24 cellular contexts compared by ENCODE assay signal in the genomic region with DNA sequence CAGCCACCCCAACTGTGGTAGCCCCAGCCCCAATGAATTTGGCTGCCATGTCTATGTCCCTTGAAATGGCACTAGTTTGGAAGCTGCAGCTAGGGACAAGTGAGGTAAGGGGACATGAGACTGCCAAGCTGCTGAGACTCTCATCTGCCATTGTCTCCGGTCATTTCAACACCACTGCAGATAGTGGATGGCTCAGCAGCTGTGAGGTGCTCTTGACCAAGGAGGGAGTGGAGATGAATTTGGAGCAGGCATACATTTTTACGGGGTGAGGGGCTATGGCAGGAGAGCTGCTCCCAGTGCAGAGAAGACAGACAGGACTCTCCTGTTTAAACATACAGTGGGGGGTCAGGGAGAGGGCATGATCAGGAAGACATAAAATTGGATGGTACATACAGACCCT.
"Had no signal": no experiment of that assay in that cellular context is flagged by ENCODE, and none has a peak within 500 bp of the region (broad histone marks: within the 10 kb centered on the region; RNA-seq: fewer than 3 reads in every experiment).

No MANE protein-coding gene starts in this region.

- H3K9me3 ChIP-seq: SJSA1 had no signal

- ATAC-seq: K562, Panc1, PC-3, Right ventricle myocardium inferior had no signal

- H3K27me3 ChIP-seq: SJSA1 had no signal

- H3K36me3 ChIP-seq: SJSA1 had no signal

- H3K4me2 ChIP-seq: KMS-11 had no signal

- DNase-seq: Kasumi-1, MM.1S, NCI-H1092 treated with DMSO at 0.1 percent for 48 hours, NCI-H1436, NCI-H187, NCI-H2029, NCI-H2081 treated with DMSO at 0.1 percent for 48 hours, NCI-H2171, NCI-H226, NCI-H446, NCI-H510A, NCI-H524 treated with DMSO at 0.1 percent for 48 hours, NCI-H69, NCI-H774, PC-3, SIG-M5, SW 1271 had no signal

- H3K4me3 Mint-ChIP-seq: IgD-negative memory B cell had no signal

- H3K36me3 Mint-ChIP-seq: IgD-negative memory B cell had no signal

- H3K27ac ChIP-seq: KMS-11, SJSA1, SK-N-MC had no signal

- H3K4me1 Mint-ChIP-seq: IgD-negative memory B cell had no signal

- H3K4me3 ChIP-seq: K562, SJSA1, SK-N-MC had no signal

- H3K27me3 Mint-ChIP-seq: IgD-negative memory B cell had no signal

- H3K27ac Mint-ChIP-seq: IgD-negative memory B cell had no signal

- H3K9ac ChIP-seq: KMS-11 had no signal
